Comparison of ENCODE assay signal across 27 cellular contexts in the genomic region with DNA sequence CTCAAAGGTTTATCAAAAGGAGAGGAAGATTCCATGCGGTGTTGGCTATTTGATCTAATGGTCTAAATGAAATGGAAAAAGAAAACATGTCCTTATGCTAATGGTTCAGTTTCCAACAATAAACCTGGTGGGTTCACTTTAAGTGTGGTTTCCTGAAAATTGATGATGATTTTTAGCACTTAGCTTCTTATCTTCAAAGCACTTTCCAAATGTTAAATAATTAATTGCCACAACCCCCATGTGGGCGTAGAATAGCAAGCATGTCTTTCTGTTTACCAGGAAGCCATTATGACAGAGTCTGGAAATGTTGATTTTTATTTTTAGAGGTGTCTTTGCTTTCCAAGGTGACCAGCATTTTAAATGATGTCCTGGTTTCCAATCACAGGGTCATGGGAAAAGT.
DNase-seq lines count a peak whose midpoint lies in the region; ATAC-seq, FAIRE-seq and TF ChIP-seq lines count a peak whose summit lies in the region.
"Had no signal": no experiment of that assay in that cellular context is flagged by ENCODE, and none has a peak within 500 bp of the region (broad histone marks: within the 10 kb centered on the region; RNA-seq: fewer than 3 reads in every experiment).

No MANE protein-coding gene starts in this region.

- intact Hi-C loops in IMR-90 (cut with micrococcal nuclease) (no loop called here), mammary epithelial cell (cut with micrococcal nuclease) (no loop called here)

- H3K4me1 Mint-ChIP-seq in astrocyte (ENCODE audit: low read depth, unreplicated experiment) (peaks cover 33% of the 10 kb centered on the region), glutamatergic neuron (ENCODE audit: low read depth, unreplicated experiment) (peaks cover 24% of the 10 kb centered on the region)
- peaks cover 9% of the 10 kb centered on the region for H3K4me1 Mint-ChIP-seq in activated CD4-positive, alpha-beta T cell treated with anti-CD3 and anti-CD28 coated beads, Interleukin-2, amount 10 ng/mL, durations not matched to agents 7 days and 5 days
- H3K4me1 Mint-ChIP-seq: CD14-positive monocyte had no signal

- H3K27ac ChIP-seq in IMR-90 (ENCODE audit: insufficient read depth, low read length), result no peak overlapping the region
- H3K27ac ChIP-seq in astrocyte (ENCODE audit: low read depth, low read length), result no peak overlapping the region
- no peak overlapping the region for H3K27ac ChIP-seq in mammary epithelial cell (ENCODE audit: insufficient read depth, low read depth, low read length)
- H3K27ac ChIP-seq: BLaER1 had no signal

- H2BK15ac ChIP-seq in IMR-90 (ENCODE audit: low read depth, low read length), result no peak overlapping the region

- H3K4me3 Mint-ChIP-seq in astrocyte (ENCODE audit: unreplicated experiment) (no peak overlapping the region), glutamatergic neuron (ENCODE audit: unreplicated experiment) (peak overlapping the region; percentile 25)
- H3K4me3 Mint-ChIP-seq in activated CD4-positive, alpha-beta T cell treated with anti-CD3 and anti-CD28 coated beads, Interleukin-2, amount 10 ng/mL, durations not matched to agents 7 days and 5 days, result no peak overlapping the region
- H3K4me3 Mint-ChIP-seq: CD14-positive monocyte; CD4-positive, alpha-beta memory T cell; CD4-positive, CD25-positive, alpha-beta regulatory T cell; CD8-positive, alpha-beta memory T cell had no signal

- WGBS in IMR-90 (ENCODE audit: extremely low coverage in 2 of 2, insufficient read length in 1 of 2), 2 experiments, result no CpG with 5 or more reads among the region's 2 CpGs
- WGBS in mammary epithelial cell (ENCODE audit: low coverage, missing lambda C conversion rate), result 84% methylated on average over 2 of the region's 2 CpGs

- no peak overlapping the region for H3K4ac ChIP-seq in IMR-90 (ENCODE audit: low read depth, low read length)

- 0 out of 4 replicates have a peak overlapping the region, but pooled peaks of 1 of the 2 experiments have one; percentile 19 for H4K8ac ChIP-seq in IMR-90 (ENCODE audit: low read depth in 2 of 2, low read length in 2 of 2)

- no peak overlapping the region for H2AK9ac ChIP-seq in IMR-90 (replicated peaks; ENCODE audit: low read depth, low read length, poor library complexity)

- H3K27me3 ChIP-seq in IMR-90 (ENCODE audit: control insufficient read depth, insufficient read depth, low read length) (no peaks in the 10 kb centered on the region), astrocyte (ENCODE audit: insufficient read depth, low read length) (no peaks in the 10 kb centered on the region), mammary epithelial cell (ENCODE audit: insufficient read depth, low read length) (no peaks in the 10 kb centered on the region)
- H3K27me3 ChIP-seq: BE2C, BLaER1 had no signal

- H3K9me1 ChIP-seq in IMR-90 (ENCODE audit: insufficient read depth, low read length), result peaks cover 18% of the 10 kb centered on the region

- H3K9me3 Mint-ChIP-seq in astrocyte (ENCODE audit: unreplicated experiment) (no peaks in the 10 kb centered on the region), glutamatergic neuron (ENCODE audit: unreplicated experiment) (peaks cover 3% of the 10 kb centered on the region)
- no peaks in the 10 kb centered on the region for H3K9me3 Mint-ChIP-seq in activated CD4-positive, alpha-beta T cell treated with anti-CD3 and anti-CD28 coated beads, Interleukin-2, amount 10 ng/mL, durations not matched to agents 7 days and 5 days
- H3K9me3 Mint-ChIP-seq: CD4-positive, alpha-beta memory T cell; CD8-positive, alpha-beta memory T cell had no signal

- H3K4me1 ChIP-seq in IMR-90 (ENCODE audit: control insufficient read depth, insufficient read depth, low read length) (peaks cover 20% of the 10 kb centered on the region), astrocyte (ENCODE audit: insufficient read depth, low read length) (peaks cover 12% of the 10 kb centered on the region), mammary epithelial cell (ENCODE audit: insufficient read depth, low read length) (no peaks in the 10 kb centered on the region)
- H3K4me1 ChIP-seq: BE2C, BLaER1 had no signal

- H3K9me3 ChIP-seq in IMR-90 (ENCODE audit: control insufficient read depth, insufficient read depth, low read length) (no peaks in the 10 kb centered on the region), astrocyte (ENCODE audit: insufficient read depth, low read depth, low read length) (no peaks in the 10 kb centered on the region), mammary epithelial cell (replicated peaks; ENCODE audit: insufficient read depth, low read length) (no peaks in the 10 kb centered on the region)
- H3K9me3 ChIP-seq: BE2C, BLaER1 had no signal

- H3K27ac Mint-ChIP-seq in astrocyte (ENCODE audit: unreplicated experiment) (no peak overlapping the region), glutamatergic neuron (ENCODE audit: unreplicated experiment) (peak overlapping the region; percentile 80)
- H3K27ac Mint-ChIP-seq in activated CD4-positive, alpha-beta T cell treated with anti-CD3 and anti-CD28 coated beads, Interleukin-2, amount 10 ng/mL, durations not matched to agents 7 days and 5 days, result no peak overlapping the region
- H3K27ac Mint-ChIP-seq: CD14-positive monocyte; CD4-positive, alpha-beta memory T cell; CD4-positive, CD25-positive, alpha-beta regulatory T cell had no signal

- H3K4me3 ChIP-seq in IMR-90 (ENCODE audit: insufficient read depth, low read depth, low read length) (no peak overlapping the region), astrocyte (ENCODE audit: insufficient read depth, low read depth, low read length) (no peak overlapping the region), mammary epithelial cell (replicated peaks in 1 of 3; ENCODE audit: insufficient read depth in 1 of 3, low read depth in 2 of 3, low read length in 3 of 3) (no peak overlapping the region)
- H3K4me3 ChIP-seq: BLaER1 had no signal

- TF ChIP-seq RAD21 in IMR-90 (IDR thresholded peaks at IDR 0.05; ENCODE audit: low read length), result no peak

- TF ChIP-seq CTCF in IMR-90 (conservative IDR thresholded peaks at IDR 0.05; ENCODE audit: low read depth, low read length) (no peak), astrocyte (IDR thresholded peaks at IDR 0.05; ENCODE audit: insufficient read depth, low read depth, low read length) (no peak), glutamatergic neuron (IDR thresholded peaks at IDR 0.05; ENCODE audit: partially characterized antibody, unreplicated experiment) (no peak), mammary epithelial cell (conservative IDR thresholded peaks at IDR 0.05 in 1 of 2, IDR thresholded peaks at IDR 0.05 in 1 of 2; ENCODE audit: extremely low read depth in 1 of 2, insufficient read depth in 1 of 2, low read depth in 1 of 2, low read length in 2 of 2) (no peak)

- peak overlapping the region; percentile 16; the same call in 1 of the 2 replicates for H3K23ac ChIP-seq in IMR-90 (ENCODE audit: low read depth, low read length)

- no TSS peak for BruUV-seq in IMR-90 (replicated peaks; lab: Mats Ljungman, UMichigan)
- BruUV-seq in mammary epithelial cell (replicated peaks; lab: Mats Ljungman, UMichigan), result no TSS peak

- FAIRE-seq in astrocyte (lab: Jason Lieb, UNC), result no peak
- FAIRE-seq: A204.1, GM12891 had no signal

- no peak overlapping the region for H2AK5ac ChIP-seq in IMR-90 (ENCODE audit: low read depth, low read length)

- H2AFZ ChIP-seq in IMR-90 (replicated peaks; ENCODE audit: low read length, poor library complexity) (no peak overlapping the region), astrocyte (ENCODE audit: low read depth, low read length) (no peak overlapping the region), mammary epithelial cell (ENCODE audit: low read depth, low read length) (no peak overlapping the region)

- H4K91ac ChIP-seq in IMR-90 (ENCODE audit: insufficient read depth, low read depth, low read length), result no peak overlapping the region

- H2BK5ac ChIP-seq in IMR-90 (ENCODE audit: low read depth, low read length, poor library complexity, severe bottlenecking), result no peak overlapping the region

- H3K36me3 ChIP-seq in IMR-90 (ENCODE audit: control insufficient read depth, insufficient read depth, low read length), result no peaks in the 10 kb centered on the region; the same call in 1 of the 2 replicates
- no peaks in the 10 kb centered on the region for H3K36me3 ChIP-seq in astrocyte (ENCODE audit: insufficient read depth, low read length)
- no peaks in the 10 kb centered on the region for H3K36me3 ChIP-seq in mammary epithelial cell (ENCODE audit: insufficient read depth, low read length)
- H3K36me3 ChIP-seq: BE2C, BLaER1 had no signal

- H3K27me3 Mint-ChIP-seq in astrocyte (ENCODE audit: low read depth, unreplicated experiment), result no peaks in the 10 kb centered on the region
- peaks cover 3% of the 10 kb centered on the region for H3K27me3 Mint-ChIP-seq in glutamatergic neuron (ENCODE audit: unreplicated experiment)
- peaks cover 14% of the 10 kb centered on the region for H3K27me3 Mint-ChIP-seq in activated CD4-positive, alpha-beta T cell treated with anti-CD3 and anti-CD28 coated beads, Interleukin-2, amount 10 ng/mL, durations not matched to agents 7 days and 5 days

- H2BK120ac ChIP-seq in IMR-90 (ENCODE audit: low read depth, low read length), result no peak overlapping the region; the same call in 1 of the 2 replicates

- dilution Hi-C loops in IMR-90 (cut with HindIII; ENCODE audit: low sequenced_read_pairs, unreplicated experiment) (no loop called here), mammary epithelial cell (cut with HindIII; ENCODE audit: low sequenced_read_pairs) (no loop called here)

- H3K56ac ChIP-seq in IMR-90 (ENCODE audit: extremely low read depth, insufficient read depth, low read length), result no peak overlapping the region

- no peak overlapping the region for H3K14ac ChIP-seq in IMR-90 (replicated peaks; ENCODE audit: low read depth, low read length)

- TF ChIP-seq POLR2A in IMR-90 (IDR thresholded peaks at IDR 0.05; ENCODE audit: low read depth, low read length), result no peak

- in situ Hi-C loops in IMR-90 (cut with MboI; ENCODE audit: low sequenced_read_pairs), result loop anchor here (25.0 kb wide), 1 partner anchor 508 kb away; no protein-coding TSS in a partner anchor
- in situ Hi-C loops in mammary epithelial cell (cut with MboI; ENCODE audit: low sequenced_read_pairs in 2 of 2), result no loop called here

- H3K9ac ChIP-seq in IMR-90 (ENCODE audit: low read depth, low read length) (no peak overlapping the region), astrocyte (ENCODE audit: low read length) (no peak overlapping the region), mammary epithelial cell (ENCODE audit: insufficient read depth, low read length) (no peak overlapping the region)
- H3K9ac ChIP-seq: BLaER1 had no signal

- POLR2A ChIA-PET in IMR-90 (lab: Charles Lee; ENCODE audit: unreplicated experiment), result interaction anchor here (0.5 kb wide), 1 partner anchor 16 kb away, joined by 3 read pairs; no protein-coding TSS in a partner anchor
- POLR2A ChIA-PET in activated CD4-positive, alpha-beta T cell treated with anti-CD3 and anti-CD28 coated beads, Interleukin-2, amount 10 ng/mL, durations not matched to agents 7 days and 5 days (lab: Charles Lee), result no interaction called here

- H3K79me1 ChIP-seq in IMR-90 (ENCODE audit: low read depth in 1 of 2, low read length in 2 of 2), result peaks cover 22 to 58% of the 10 kb centered on the region in 2 experiments

- no peak overlapping the region; the same call in 1 of the 2 replicates for H3K18ac ChIP-seq in IMR-90 (ENCODE audit: low read depth, low read length)

- no peak overlapping the region for H4K5ac ChIP-seq in IMR-90 (ENCODE audit: low read depth, low read length)

- H2BK20ac ChIP-seq in IMR-90 (ENCODE audit: low read depth, low read length), result no peak overlapping the region

- no peak overlapping the region for H3K4me2 ChIP-seq in IMR-90 (ENCODE audit: low read depth, low read length)
- H3K4me2 ChIP-seq in astrocyte (ENCODE audit: low read length), result no peak overlapping the region
- H3K4me2 ChIP-seq in mammary epithelial cell (ENCODE audit: insufficient read depth, low read depth, low read length), result no peak overlapping the region
- H3K4me2 ChIP-seq: BLaER1 had no signal

- CTCF ChIA-PET in IMR-90 (lab: Yijun Ruan, JAX) (no interaction called here), mammary epithelial cell (lab: Charles Lee; ENCODE audit: low non-redundant PET) (no interaction called here)
- CTCF ChIA-PET in activated CD4-positive, alpha-beta T cell treated with anti-CD3 and anti-CD28 coated beads, Interleukin-2, amount 10 ng/mL, durations not matched to agents 7 days and 5 days (lab: Charles Lee), result no interaction called here

- H3K36me3 Mint-ChIP-seq in astrocyte (ENCODE audit: low read depth, unreplicated experiment), result peaks cover 3% of the 10 kb centered on the region
- H3K36me3 Mint-ChIP-seq in glutamatergic neuron (ENCODE audit: unreplicated experiment), result no peaks in the 10 kb centered on the region
- no peaks in the 10 kb centered on the region for H3K36me3 Mint-ChIP-seq in activated CD4-positive, alpha-beta T cell treated with anti-CD3 and anti-CD28 coated beads, Interleukin-2, amount 10 ng/mL, durations not matched to agents 7 days and 5 days (ENCODE audit: low read depth)
- H3K36me3 Mint-ChIP-seq: CD14-positive monocyte; CD4-positive, alpha-beta memory T cell; CD4-positive, CD25-positive, alpha-beta regulatory T cell; CD8-positive, alpha-beta memory T cell had no signal

- H4K20me1 ChIP-seq in IMR-90 (ENCODE audit: insufficient read depth, low read length), result peaks cover 16% of the 10 kb centered on the region
- H4K20me1 ChIP-seq in astrocyte (ENCODE audit: insufficient read depth, low read length), result no peaks in the 10 kb centered on the region
- H4K20me1 ChIP-seq in mammary epithelial cell (ENCODE audit: insufficient read depth, low read length), result no peaks in the 10 kb centered on the region
- H4K20me1 ChIP-seq: BLaER1 had no signal

- DNase-seq in IMR-90 (no peak), astrocyte (ENCODE audit: low read depth) (peak; percentile 81), glutamatergic neuron (no peak), retina (peak; percentile 28), mammary epithelial cell (no peak), NCI-H526 treated with DMSO at 0.1 percent for 48 hours (lab: John Stamatoyannopoulos, UW) (no peak)
- DNase-seq in activated effector memory CD4-positive, alpha-beta T cell treated with anti-CD3 and anti-CD28 coated beads, Interleukin-2, amount 50 U/mL, for 16 hours, result no peak
- DNase-seq in activated CD4-positive, alpha-beta T cell treated with anti-CD3 and anti-CD28 coated beads, Interleukin-2, amount 10 ng/mL, durations not matched to agents 7 days and 5 days, result no peak
- DNase-seq: 8988T; ACHN; BE2C; C1 segment of cervical spinal cord; CD4-positive, alpha-beta memory T cell; CD4-positive, CD25-positive, alpha-beta regulatory T cell; CD8-positive, alpha-beta memory T cell; COR-L47; DMS 273 treated with DMSO at 0.1 percent for 48 hours; DMS153; DMS53; DMS79; DND-41; EL; GDM1 had no signal

- no peak for ATAC-seq in IMR-90 (ENCODE audit: low read depth)

- peaks cover 10% of the 10 kb centered on the region for H3K79me2 ChIP-seq in astrocyte (ENCODE audit: insufficient read depth, low read length)
- no peaks in the 10 kb centered on the region for H3K79me2 ChIP-seq in mammary epithelial cell (ENCODE audit: insufficient read depth, low read length)

Comparison
In these comparisons a context has a peak if more than half of its experiments do, and no peak if none do; other contexts are left out.
1. DNase-seq: peak in astrocyte (single experiment) and retina (single experiment); none in IMR-90 (single experiment), glutamatergic neuron (single experiment), mammary epithelial cell (single experiment), NCI-H526 treated with DMSO at 0.1 percent for 48 hours (single experiment), activated effector memory CD4-positive, alpha-beta T cell treated with anti-CD3 and anti-CD28 coated beads, Interleukin-2, amount 50 U/mL, for 16 hours (single experiment) and activated CD4-positive, alpha-beta T cell treated with anti-CD3 and anti-CD28 coated beads, Interleukin-2, amount 10 ng/mL, durations not matched to agents 7 days and 5 days (single experiment).